38 cellular contexts compared by ENCODE assay signal in the genomic region with DNA sequence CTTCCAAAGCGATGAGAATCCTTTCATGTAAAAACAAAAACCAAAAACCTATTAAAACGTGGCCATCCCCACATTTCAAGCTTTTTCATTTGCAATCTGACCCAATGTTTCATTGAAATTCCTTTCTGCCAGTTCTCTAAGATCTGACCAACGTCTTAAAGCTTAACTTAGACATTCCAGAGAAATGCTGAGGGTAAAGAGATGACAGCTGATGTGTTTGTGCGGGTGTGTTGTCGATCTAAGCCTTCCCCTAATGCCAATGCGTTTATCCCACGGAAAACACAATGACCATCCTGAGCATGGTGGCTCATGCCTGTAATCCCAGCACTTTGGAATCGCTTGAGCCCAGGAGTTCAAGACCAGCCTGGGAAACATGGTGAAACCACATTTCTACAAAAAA. TPM values are rescaled to one million over a fixed set of nuclear protein-coding genes. Genes with fewer than 3 reads are reported as not detected.
"Had no signal": no experiment of that assay in that cellular context is flagged by ENCODE, and none has a peak within 500 bp of the region (broad histone marks: within the 10 kb centered on the region; RNA-seq: fewer than 3 reads in every experiment).

No MANE protein-coding gene starts in this region.

- H3K4me1 Mint-ChIP-seq: activated B cell treated with CpG ODN at 0.5 μM for 24 hours; activated CD4-positive, alpha-beta T cell treated with anti-CD3 and anti-CD28 coated beads, Interleukin-2, amount 10 ng/mL, durations not matched to agents 24 days and 14 days; activated naive CD8-positive, alpha-beta T cell treated with anti-CD3 and anti-CD28 coated beads for 36 hours; activated T-helper 17 cell treated with anti-CD3 and anti-CD28 coated beads, Interleukin-2, amount 50 U/mL, for 72 hours; central memory CD8-positive, alpha-beta T cell had no signal

- H3K27me3 ChIP-seq: ascending aorta, cardiac muscle cell had no signal

- H3K27me3 Mint-ChIP-seq: activated B cell treated with CpG ODN at 0.5 μM for 24 hours; activated CD4-positive, alpha-beta memory T cell treated with anti-CD3 and anti-CD28 coated beads for 36 hours; activated CD4-positive, alpha-beta T cell treated with anti-CD3 and anti-CD28 coated beads, Interleukin-2, amount 10 ng/mL, durations not matched to agents 24 days and 14 days; activated CD8-positive, alpha-beta T cell treated with anti-CD3 and anti-CD28 coated beads for 36 hours; activated naive CD8-positive, alpha-beta T cell treated with anti-CD3 and anti-CD28 coated beads for 36 hours; activated T-helper 17 cell treated with anti-CD3 and anti-CD28 coated beads, Interleukin-2, amount 50 U/mL, for 72 hours; central memory CD8-positive, alpha-beta T cell had no signal

- FAIRE-seq: bronchial epithelial cell, TTC549 had no signal

- H3K4me3 Mint-ChIP-seq: activated B cell treated with CpG ODN at 0.5 μM for 24 hours; activated CD4-positive, alpha-beta memory T cell treated with anti-CD3 and anti-CD28 coated beads for 36 hours; activated CD4-positive, alpha-beta T cell treated with anti-CD3 and anti-CD28 coated beads, Interleukin-2, amount 10 ng/mL, durations not matched to agents 24 days and 14 days; activated CD8-positive, alpha-beta T cell treated with anti-CD3 and anti-CD28 coated beads for 36 hours; activated naive CD4-positive, alpha-beta T cell treated with anti-CD3 and anti-CD28 coated beads for 36 hours; activated naive CD8-positive, alpha-beta T cell treated with anti-CD3 and anti-CD28 coated beads for 36 hours; activated T-cell treated with anti-CD3 and anti-CD28 coated beads, Interleukin-2, amount 50 U/mL, for 4 hours; activated T-cell treated with anti-CD3 and anti-CD28 coated beads, Interleukin-2, amount 50 U/mL, for 72 hours; activated T-helper 1 cell treated with anti-CD3 and anti-CD28 coated beads, Interleukin-12 subunit alpha, Interleukin-12 subunit beta, Interleukin-2, Interleukin-4 antibody, amounts not matched to agents 30 ng/mL and 10 ng/mL and 1 ng/mL, durations not matched to agents 14 hours and 24 hours and 36 hours; activated T-helper 17 cell treated with anti-CD3 and anti-CD28 coated beads, Interleukin-2, amount 50 U/mL, for 72 hours; brain; central memory CD8-positive, alpha-beta T cell; T-helper 1 cell treated with Interleukin-12 subunit alpha and Interleukin-12 subunit beta and Interleukin-4 antibody, amounts not matched to agents 30 μg/mL and 1 μg/mL, for 36 hours; T-helper 2 cell treated with Interferon-gamma antibody and Interleukin-4, amounts not matched to agents 5 μg/mL and 100 μg/mL, for 36 hours had no signal

- H3K4me1 ChIP-seq: ascending aorta had no signal

- H3K4me3 ChIP-seq: ascending aorta, cardiac muscle cell had no signal

- H3K27ac Mint-ChIP-seq: activated B cell treated with CpG ODN at 0.5 μM for 24 hours; activated CD4-positive, alpha-beta memory T cell treated with anti-CD3 and anti-CD28 coated beads for 36 hours; activated CD4-positive, alpha-beta T cell treated with anti-CD3 and anti-CD28 coated beads, Interleukin-2, amount 10 ng/mL, durations not matched to agents 24 days and 14 days; activated CD8-positive, alpha-beta T cell treated with anti-CD3 and anti-CD28 coated beads for 36 hours; activated naive CD4-positive, alpha-beta T cell treated with anti-CD3 and anti-CD28 coated beads for 36 hours; activated naive CD4-positive, alpha-beta T cell treated with anti-CD3 and anti-CD28 coated beads, Interleukin-2, amount 50 U/mL, for 72 hours; activated naive CD8-positive, alpha-beta T cell treated with anti-CD3 and anti-CD28 coated beads for 36 hours; activated T-cell treated with anti-CD3 and anti-CD28 coated beads, Interleukin-2, amount 50 U/mL, for 72 hours; activated T-helper 1 cell treated with anti-CD3 and anti-CD28 coated beads, Interleukin-12 subunit alpha, Interleukin-12 subunit beta, Interleukin-2, Interleukin-4 antibody, amounts not matched to agents 30 ng/mL and 10 ng/mL and 1 ng/mL, durations not matched to agents 14 hours and 24 hours and 36 hours; activated T-helper 17 cell treated with anti-CD3 and anti-CD28 coated beads, Interleukin-2, amount 50 U/mL, for 72 hours; brain; T-helper 1 cell treated with Interleukin-12 subunit alpha and Interleukin-12 subunit beta and Interleukin-4 antibody, amounts not matched to agents 30 μg/mL and 1 μg/mL, for 36 hours; T-helper 2 cell treated with Interferon-gamma antibody and Interleukin-4, amounts not matched to agents 5 μg/mL and 100 μg/mL, for 36 hours had no signal

- DNase-seq: activated B cell treated with CpG ODN at 0.5 μM for 24 hours; activated CD4-positive, alpha-beta memory T cell treated with anti-CD3 and anti-CD28 coated beads for 36 hours; activated CD4-positive, alpha-beta T cell treated with anti-CD3 and anti-CD28 coated beads for 4 hours; activated CD4-positive, alpha-beta T cell treated with anti-CD3 and anti-CD28 coated beads, Interleukin-2, amount 10 ng/mL, durations not matched to agents 24 days and 14 days; activated CD4-positive, alpha-beta T cell treated with anti-CD3 and anti-CD28 coated beads, Interleukin-2, amount 50 U/mL, for 1 hour; activated CD4-positive, alpha-beta T cell treated with anti-CD3 and anti-CD28 coated beads, Interleukin-2, amount 50 U/mL, for 4 hours; activated CD4-positive, CD25-positive, alpha-beta regulatory T cell treated with anti-CD3 and anti-CD28 coated beads, Interleukin-2, amount 50 U/mL, for 72 hours; activated CD8-positive, alpha-beta memory T cell treated with anti-CD3 and anti-CD28 coated beads, Interleukin-2, amount 50 U/mL, for 4 hours; activated CD8-positive, alpha-beta T cell treated with anti-CD3 and anti-CD28 coated beads for 36 hours; activated effector memory CD4-positive, alpha-beta T cell treated with anti-CD3 and anti-CD28 coated beads, Interleukin-2, amount 50 U/mL, for 16 hours; activated gamma-delta T cell treated with Interleukin-2 at 50 U/mL for 16 hours; activated naive CD4-positive, alpha-beta T cell; activated naive CD4-positive, alpha-beta T cell treated with anti-CD3 and anti-CD28 coated beads for 36 hours; activated naive CD4-positive, alpha-beta T cell treated with anti-CD3 and anti-CD28 coated beads, Interleukin-2, amount 50 U/mL, for 16 hours; activated naive CD8-positive, alpha-beta T cell treated with anti-CD3 and anti-CD28 coated beads for 36 hours; activated T-cell treated with anti-CD3 and anti-CD28 coated beads for 4 hours; activated T-cell treated with anti-CD3 and anti-CD28 coated beads, Interleukin-2, amount 50 U/mL, for 1 hour; activated T-cell treated with anti-CD3 and anti-CD28 coated beads, Interleukin-2, amount 50 U/mL, for 4 hours; activated T-cell treated with anti-CD3 and anti-CD28 coated beads, Interleukin-2, amount 50 U/mL, for 72 hours; amygdala; anterior cingulate cortex; caudate nucleus; cerebellar nuclear complex; T-helper 1 cell; T-helper 2 cell; T-helper 9 cell; WERI-Rb-1 had no signal

- ATAC-seq: activated CD8-positive, alpha-beta T cell treated with anti-CD3 and anti-CD28 coated beads for 36 hours; activated naive CD4-positive, alpha-beta T cell treated with anti-CD3 and anti-CD28 coated beads, Interleukin-2, amount 50 U/mL, for 72 hours; activated T-cell treated with anti-CD3 and anti-CD28 coated beads, Interleukin-2, amount 50 U/mL, for 4 hours; activated T-cell treated with anti-CD3 and anti-CD28 coated beads, Interleukin-2, amount 50 U/mL, for 72 hours; activated T-helper 17 cell treated with anti-CD3 and anti-CD28 coated beads, Interleukin-2, amount 50 U/mL, for 72 hours had no signal

- H3K36me3 Mint-ChIP-seq: activated naive CD8-positive, alpha-beta T cell treated with anti-CD3 and anti-CD28 coated beads for 36 hours; brain had no signal

- H3K9me3 Mint-ChIP-seq: activated B cell treated with CpG ODN at 0.5 μM for 24 hours; activated CD4-positive, alpha-beta memory T cell treated with anti-CD3 and anti-CD28 coated beads for 36 hours; activated CD4-positive, alpha-beta T cell treated with anti-CD3 and anti-CD28 coated beads, Interleukin-2, amount 10 ng/mL, durations not matched to agents 24 days and 14 days; activated CD8-positive, alpha-beta T cell treated with anti-CD3 and anti-CD28 coated beads for 36 hours; activated naive CD4-positive, alpha-beta T cell treated with anti-CD3 and anti-CD28 coated beads for 36 hours; activated naive CD4-positive, alpha-beta T cell treated with anti-CD3 and anti-CD28 coated beads, Interleukin-2, amount 50 U/mL, for 72 hours; activated naive CD8-positive, alpha-beta T cell treated with anti-CD3 and anti-CD28 coated beads for 36 hours; activated T-cell treated with anti-CD3 and anti-CD28 coated beads, Interleukin-2, amount 50 U/mL, for 4 hours; activated T-cell treated with anti-CD3 and anti-CD28 coated beads, Interleukin-2, amount 50 U/mL, for 72 hours; activated T-helper 1 cell treated with anti-CD3 and anti-CD28 coated beads, Interleukin-12 subunit alpha, Interleukin-12 subunit beta, Interleukin-2, Interleukin-4 antibody, amounts not matched to agents 30 ng/mL and 10 ng/mL and 1 ng/mL, durations not matched to agents 14 hours and 24 hours and 36 hours; activated T-helper 17 cell treated with anti-CD3 and anti-CD28 coated beads, Interleukin-2, amount 50 U/mL, for 72 hours; central memory CD8-positive, alpha-beta T cell; T-helper 1 cell treated with Interleukin-12 subunit alpha and Interleukin-12 subunit beta and Interleukin-4 antibody, amounts not matched to agents 30 μg/mL and 1 μg/mL, for 36 hours; T-helper 2 cell treated with Interferon-gamma antibody and Interleukin-4, amounts not matched to agents 5 μg/mL and 100 μg/mL, for 36 hours had no signal

- H3K9me3 ChIP-seq: ascending aorta had no signal

- H3K27ac ChIP-seq: ascending aorta, cardiac muscle cell, WERI-Rb-1 had no signal

- H3K36me3 ChIP-seq: cardiac muscle cell, WERI-Rb-1 had no signal

RNA-seq across cellular contexts. Expression of a gene that starts 6.4 kb away (rescaled TPM):
- total RNA-seq: ascending aorta had no signal
